8 cellular contexts compared by ENCODE assay signal in genomic region chr13:112588490-112589297, GRCh38. TPM values are rescaled to one million over a fixed set of nuclear protein-coding genes. Genes with fewer than 3 reads are reported as not detected.
DNase-seq lines count a peak whose midpoint lies in the region; FAIRE-seq and TF ChIP-seq lines count a peak whose summit lies in the region.

No MANE protein-coding gene starts in this region.

- H3K27me3 Mint-ChIP-seq in activated CD4-positive, alpha-beta memory T cell treated with anti-CD3 and anti-CD28 coated beads, Interleukin-2, amount 10 ng/mL, durations not matched to agents 7 days and 5 days = no peaks in the 10 kb centered on the region

- no peaks in the 10 kb centered on the region for H3K36me3 ChIP-seq in BJ (ENCODE audit: control insufficient read depth, insufficient read depth, low read length)
- no peaks in the 10 kb centered on the region for H3K36me3 ChIP-seq in HUES48 (ENCODE audit: control insufficient read depth, insufficient read depth, low read length)
- H3K36me3 ChIP-seq in iPS-20b (ENCODE audit: insufficient read depth, low read depth, low read length) = no peaks in the 10 kb centered on the region
- H3K36me3 ChIP-seq in subcutaneous abdominal adipose tissue (ENCODE audit: control insufficient read depth in 5 of 5, insufficient read depth in 5 of 5, low read length in 5 of 5) = peaks cover 0 to under 1% (median 0%) of the 10 kb centered on the region in 5 donors

- H3K27ac ChIP-seq in HUES48 (ENCODE audit: low read depth, low read length) (peak overlapping the region; percentile 93), iPS-20b (ENCODE audit: low read length) (peak overlapping the region; percentile 93), subcutaneous abdominal adipose tissue (ENCODE audit: low read depth, low read length) (peak overlapping the region; percentile 95)

- FAIRE-seq in GM12892 (lab: Jason Lieb, UNC) = no peak

- POLR2A ChIA-PET in BJ (lab: Charles Lee) = no interaction called here
- POLR2A ChIA-PET in activated CD4-positive, alpha-beta memory T cell treated with anti-CD3 and anti-CD28 coated beads, Interleukin-2, amount 10 ng/mL, durations not matched to agents 7 days and 5 days (lab: Charles Lee) = interaction anchor here (0.8 to 2.4 kb wide), 8 partner anchors 9 to 621 kb away, joined by 3 to 10 read pairs (median 5); partner anchors contain the start of gene ATP11A

- H3K27ac Mint-ChIP-seq in activated CD4-positive, alpha-beta memory T cell treated with anti-CD3 and anti-CD28 coated beads, Interleukin-2, amount 10 ng/mL, durations not matched to agents 7 days and 5 days = peak overlapping the region; percentile 84

- H3K27me3 ChIP-seq in BJ (ENCODE audit: control insufficient read depth, insufficient read depth, low read length) = no peaks in the 10 kb centered on the region
- H3K27me3 ChIP-seq in HUES48 (ENCODE audit: control insufficient read depth, insufficient read depth, low read length) = no peaks in the 10 kb centered on the region; the same call in 1 of the 2 replicates
- H3K27me3 ChIP-seq in iPS-20b (ENCODE audit: insufficient read depth, low read length) = peaks cover 6% of the 10 kb centered on the region
- H3K27me3 ChIP-seq in subcutaneous abdominal adipose tissue (ENCODE audit: control insufficient read depth in 5 of 5, insufficient read depth in 4 of 5, low read length in 5 of 5) = no peaks in the 10 kb centered on the region

- H3K4me1 ChIP-seq in HUES48 (ENCODE audit: control insufficient read depth, insufficient read depth, low read length) (peaks cover 9% of the 10 kb centered on the region), iPS-20b (ENCODE audit: insufficient read depth, low read length) (peaks cover 9% of the 10 kb centered on the region; the same call in 1 of the 2 replicates), subcutaneous abdominal adipose tissue (ENCODE audit: control insufficient read depth in 5 of 5, insufficient read depth in 5 of 5, low read length in 5 of 5) (peaks cover 6 to 28% (median 18%) of the 10 kb centered on the region in 5 donors)

- H3K4me1 Mint-ChIP-seq in activated CD4-positive, alpha-beta memory T cell treated with anti-CD3 and anti-CD28 coated beads, Interleukin-2, amount 10 ng/mL, durations not matched to agents 7 days and 5 days = peaks cover 26% of the 10 kb centered on the region

- TF ChIP-seq POLR2A in GM12892 (IDR thresholded peaks at IDR 0.05; ENCODE audit: low read depth, low read length) = no peak

- DNase-seq in BJ (ENCODE audit: low read depth) (no peak), SKM-1 treated with dmso at 0.1 percent for 144 hours (lab: John Stamatoyannopoulos, UW; ENCODE audit: unreplicated experiment) (no peak), GM12892 (ENCODE audit: insufficient read length) (no peak)
- no peak for DNase-seq in activated CD4-positive, alpha-beta memory T cell treated with anti-CD3 and anti-CD28 coated beads, Interleukin-2, amount 10 ng/mL, durations not matched to agents 7 days and 5 days
- DNase-seq in stimulated activated naive CD4-positive, alpha-beta T cell treated with Interleukin-2 at 50 U/mL for 16 hours (lab: John Stamatoyannopoulos, UW) = no peak

- CTCF ChIA-PET in BJ (lab: Yijun Ruan, JAX) = interaction anchor here (1.4 to 2.9 kb wide), 3 partner anchors 13 to 286 kb away, joined by 4 to 20 read pairs (median 5); no protein-coding TSS in a partner anchor
- CTCF ChIA-PET in activated CD4-positive, alpha-beta memory T cell treated with anti-CD3 and anti-CD28 coated beads, Interleukin-2, amount 10 ng/mL, durations not matched to agents 7 days and 5 days (lab: Charles Lee) = interaction anchor here (2.1 to 3.2 kb wide), 2 partner anchors 17 to 19 kb away, joined by 5 to 17 read pairs; no protein-coding TSS in a partner anchor

- H3K4me3 ChIP-seq in BJ (ENCODE audit: low read depth, low read length) (peak overlapping the region; percentile 84), HUES48 (ENCODE audit: low read depth, low read length) (peak overlapping the region; percentile 80), iPS-20b (ENCODE audit: low read length) (peak overlapping the region; percentile 96), subcutaneous abdominal adipose tissue (ENCODE audit: low read depth in 1 of 5, low read length in 5 of 5) (peak overlapping the region; percentile 71 to 98 (median 85))

- H3K9me3 ChIP-seq in HUES48 (ENCODE audit: control insufficient read depth, insufficient read depth, low read length) (no peaks in the 10 kb centered on the region), iPS-20b (ENCODE audit: insufficient read depth, low read depth, low read length) (no peaks in the 10 kb centered on the region), subcutaneous abdominal adipose tissue (ENCODE audit: control insufficient read depth in 5 of 5, low read length in 5 of 5) (no peaks in the 10 kb centered on the region)

- H3K4me3 Mint-ChIP-seq in activated CD4-positive, alpha-beta memory T cell treated with anti-CD3 and anti-CD28 coated beads, Interleukin-2, amount 10 ng/mL, durations not matched to agents 7 days and 5 days = peak overlapping the region; percentile 95

- peaks cover 13% of the 10 kb centered on the region for H3K36me3 Mint-ChIP-seq in activated CD4-positive, alpha-beta memory T cell treated with anti-CD3 and anti-CD28 coated beads, Interleukin-2, amount 10 ng/mL, durations not matched to agents 7 days and 5 days (ENCODE audit: low read depth)

- H3K9me3 Mint-ChIP-seq in activated CD4-positive, alpha-beta memory T cell treated with anti-CD3 and anti-CD28 coated beads, Interleukin-2, amount 10 ng/mL, durations not matched to agents 7 days and 5 days = no peaks in the 10 kb centered on the region

- no peak for TF ChIP-seq CTCF in BJ (IDR thresholded peaks at IDR 0.05; ENCODE audit: insufficient read depth, low read depth, low read length)

- H3K9ac ChIP-seq in HUES48 (ENCODE audit: low read depth, low read length) (peak overlapping the region; percentile 94), iPS-20b (ENCODE audit: low read depth, low read length) (peak overlapping the region; percentile 94; the same call in 1 of the 2 replicates), subcutaneous abdominal adipose tissue (ENCODE audit: low read length in 5 of 5) (peak overlapping the region in 4 of 5 donors; percentile 87 to 95 (median 92))

RNA-seq across cellular contexts. Expression of gene TUBGCP3, which starts 0.7 kb away (rescaled TPM):
- 11.2 and 15.7 TPM in 2 replicates for polyA plus RNA-seq in BJ (2011; rRNA removed)
- polyA minus RNA-seq in BJ (2011; rRNA and poly(A)+ RNA removed) = 20.9 and 21.9 TPM in 2 replicates
- 10 to 100 TPM; 56.9 to 57.4 TPM for total RNA-seq in activated CD4-positive, alpha-beta memory T cell treated with anti-CD3 and anti-CD28 coated beads, Interleukin-2, amount 10 ng/mL, durations not matched to agents 7 days and 5 days
- 25.0 TPM for polyA plus RNA-seq in GM12892 (2012; ENCODE audit: missing spikeins)
